ENCODE assay signal across 2 cellular contexts in the genomic region with DNA sequence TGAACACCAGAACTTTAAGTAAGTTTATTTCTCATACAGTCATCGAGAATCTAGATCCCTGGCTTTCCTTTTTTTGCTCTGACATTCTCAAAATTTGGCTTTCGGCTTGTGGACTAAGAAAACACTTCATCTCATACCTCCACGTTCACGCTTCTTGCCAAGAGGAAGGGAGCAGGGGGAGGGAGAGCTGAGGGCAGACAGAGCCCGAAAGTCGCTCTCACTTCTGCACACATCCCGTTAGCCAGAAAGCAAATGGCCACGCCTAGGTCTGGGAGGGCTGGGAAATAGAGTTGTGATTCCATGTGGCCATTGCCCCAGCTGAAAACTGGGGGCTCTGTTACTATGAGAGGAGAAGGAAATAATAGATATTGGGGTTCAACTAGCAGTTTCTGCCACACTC.
TF ChIP-seq lines count a peak whose summit lies in the region.

No MANE protein-coding gene starts in this region.

TF ChIP-seq in GM23338, 12 proteins besides CTCF, POLR2A, EP300 and RAD21:
- TF ChIP-seq, protein P1, sequence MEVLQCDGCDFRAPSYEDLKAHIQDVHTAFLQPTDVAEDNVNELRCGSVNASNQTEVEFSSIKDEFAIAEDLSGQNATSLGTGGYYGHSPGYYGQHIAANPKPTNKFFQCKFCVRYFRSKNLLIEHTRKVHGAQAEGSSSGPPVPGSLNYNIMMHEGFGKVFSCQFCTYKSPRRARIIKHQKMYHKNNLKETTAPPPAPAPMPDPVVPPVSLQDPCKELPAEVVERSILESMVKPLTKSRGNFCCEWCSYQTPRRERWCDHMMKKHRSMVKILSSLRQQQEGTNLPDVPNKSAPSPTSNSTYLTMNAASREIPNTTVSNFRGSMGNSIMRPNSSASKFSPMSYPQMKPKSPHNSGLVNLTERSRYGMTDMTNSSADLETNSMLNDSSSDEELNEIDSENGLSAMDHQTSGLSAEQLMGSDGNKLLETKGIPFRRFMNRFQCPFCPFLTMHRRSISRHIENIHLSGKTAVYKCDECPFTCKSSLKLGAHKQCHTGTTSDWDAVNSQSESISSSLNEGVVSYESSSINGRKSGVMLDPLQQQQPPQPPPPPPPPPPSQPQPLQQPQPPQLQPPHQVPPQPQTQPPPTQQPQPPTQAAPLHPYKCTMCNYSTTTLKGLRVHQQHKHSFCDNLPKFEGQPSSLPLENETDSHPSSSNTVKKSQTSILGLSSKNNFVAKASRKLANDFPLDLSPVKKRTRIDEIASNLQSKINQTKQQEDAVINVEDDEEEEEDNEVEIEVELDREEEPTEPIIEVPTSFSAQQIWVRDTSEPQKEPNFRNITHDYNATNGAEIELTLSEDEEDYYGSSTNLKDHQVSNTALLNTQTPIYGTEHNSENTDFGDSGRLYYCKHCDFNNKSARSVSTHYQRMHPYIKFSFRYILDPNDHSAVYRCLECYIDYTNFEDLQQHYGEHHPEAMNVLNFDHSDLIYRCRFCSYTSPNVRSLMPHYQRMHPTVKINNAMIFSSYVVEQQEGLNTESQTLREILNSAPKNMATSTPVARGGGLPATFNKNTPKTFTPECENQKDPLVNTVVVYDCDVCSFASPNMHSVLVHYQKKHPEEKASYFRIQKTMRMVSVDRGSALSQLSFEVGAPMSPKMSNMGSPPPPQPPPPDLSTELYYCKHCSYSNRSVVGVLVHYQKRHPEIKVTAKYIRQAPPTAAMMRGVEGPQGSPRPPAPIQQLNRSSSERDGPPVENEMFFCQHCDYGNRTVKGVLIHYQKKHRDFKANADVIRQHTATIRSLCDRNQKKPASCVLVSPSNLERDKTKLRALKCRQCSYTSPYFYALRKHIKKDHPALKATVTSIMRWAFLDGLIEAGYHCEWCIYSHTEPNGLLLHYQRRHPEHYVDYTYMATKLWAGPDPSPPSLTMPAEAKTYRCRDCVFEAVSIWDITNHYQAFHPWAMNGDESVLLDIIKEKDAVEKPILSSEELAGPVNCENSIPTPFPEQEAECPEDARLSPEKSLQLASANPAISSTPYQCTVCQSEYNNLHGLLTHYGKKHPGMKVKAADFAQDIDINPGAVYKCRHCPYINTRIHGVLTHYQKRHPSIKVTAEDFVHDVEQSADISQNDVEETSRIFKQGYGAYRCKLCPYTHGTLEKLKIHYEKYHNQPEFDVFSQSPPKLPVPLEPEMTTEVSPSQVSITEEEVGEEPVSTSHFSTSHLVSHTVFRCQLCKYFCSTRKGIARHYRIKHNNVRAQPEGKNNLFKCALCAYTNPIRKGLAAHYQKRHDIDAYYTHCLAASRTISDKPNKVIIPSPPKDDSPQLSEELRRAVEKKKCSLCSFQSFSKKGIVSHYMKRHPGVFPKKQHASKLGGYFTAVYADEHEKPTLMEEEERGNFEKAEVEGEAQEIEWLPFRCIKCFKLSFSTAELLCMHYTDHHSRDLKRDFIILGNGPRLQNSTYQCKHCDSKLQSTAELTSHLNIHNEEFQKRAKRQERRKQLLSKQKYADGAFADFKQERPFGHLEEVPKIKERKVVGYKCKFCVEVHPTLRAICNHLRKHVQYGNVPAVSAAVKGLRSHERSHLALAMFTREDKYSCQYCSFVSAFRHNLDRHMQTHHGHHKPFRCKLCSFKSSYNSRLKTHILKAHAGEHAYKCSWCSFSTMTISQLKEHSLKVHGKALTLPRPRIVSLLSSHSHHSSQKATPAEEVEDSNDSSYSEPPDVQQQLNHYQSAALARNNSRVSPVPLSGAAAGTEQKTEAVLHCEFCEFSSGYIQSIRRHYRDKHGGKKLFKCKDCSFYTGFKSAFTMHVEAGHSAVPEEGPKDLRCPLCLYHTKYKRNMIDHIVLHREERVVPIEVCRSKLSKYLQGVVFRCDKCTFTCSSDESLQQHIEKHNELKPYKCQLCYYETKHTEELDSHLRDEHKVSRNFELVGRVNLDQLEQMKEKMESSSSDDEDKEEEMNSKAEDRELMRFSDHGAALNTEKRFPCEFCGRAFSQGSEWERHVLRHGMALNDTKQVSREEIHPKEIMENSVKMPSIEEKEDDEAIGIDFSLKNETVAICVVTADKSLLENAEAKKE (CRISPR knock-in tag; IDR thresholded peaks at IDR 0.05) = no peak
- TF ChIP-seq JUNB (IDR thresholded peaks at IDR 0.05; ENCODE audit: unreplicated experiment) (no peak), EZH2phosphoT487 (IDR thresholded peaks at IDR 0.05; ENCODE audit: unreplicated experiment) (no peak), EZH2 (IDR thresholded peaks at IDR 0.05; ENCODE audit: low read depth, unreplicated experiment) (no peak), CREB1 (CRISPR knock-in tag; IDR thresholded peaks at IDR 0.05; ENCODE audit: low read depth) (no peak)

TF ChIP-seq in endothelial cell of umbilical vein, 7 proteins besides CTCF, POLR2A, EP300 and RAD21 (continued from another document):
- TF ChIP-seq, protein P2, sequence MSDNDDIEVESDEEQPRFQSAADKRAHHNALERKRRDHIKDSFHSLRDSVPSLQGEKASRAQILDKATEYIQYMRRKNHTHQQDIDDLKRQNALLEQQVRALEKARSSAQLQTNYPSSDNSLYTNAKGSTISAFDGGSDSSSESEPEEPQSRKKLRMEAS (IDR thresholded peaks at IDR 0.05; ENCODE audit: insufficient read depth, insufficient read length) = no peak
- TF ChIP-seq FOS (IDR thresholded peaks at IDR 0.05; ENCODE audit: borderline replicate concordance, insufficient read depth, low read length) = no peak
- TF ChIP-seq EZH2 (IDR thresholded peaks at IDR 0.05; ENCODE audit: borderline replicate concordance, low read depth, low read length, severe bottlenecking) = no peak
